ENCODE assay signal across 2 cellular contexts in the genomic region with DNA sequence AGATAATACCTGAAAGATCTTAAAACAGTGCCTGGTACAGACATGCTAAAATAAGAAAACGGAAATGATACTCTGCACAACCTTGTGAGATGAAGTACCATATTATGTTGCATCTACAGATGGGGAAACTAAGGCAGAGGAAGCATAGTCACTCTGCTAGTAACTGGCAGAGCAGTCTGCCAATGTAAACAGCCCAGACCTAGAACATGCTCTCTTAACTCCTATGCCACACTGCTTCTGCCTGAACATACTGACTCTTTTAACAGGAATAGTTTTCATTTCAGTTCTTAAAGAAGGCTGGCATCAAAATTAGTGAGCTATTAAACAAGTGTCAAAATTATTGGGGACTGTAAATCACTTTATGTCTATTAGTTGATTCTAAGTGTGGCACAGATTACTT.
TF ChIP-seq lines count a peak whose summit lies in the region.

No MANE protein-coding gene starts in this region.

TF ChIP-seq in liver, 16 proteins besides CTCF, POLR2A, EP300 and RAD21:
- TF ChIP-seq HNF4G (IDR thresholded peaks at IDR 0.05) (no peak), FOXA1 (IDR thresholded peaks at IDR 0.05) (peak; percentile 12), SP1 (IDR thresholded peaks at IDR 0.05) (no peak), GABPA (IDR thresholded peaks at IDR 0.05 in 1 of 2, conservative IDR thresholded peaks at IDR 0.05 in 1 of 2) (no peak), YY1 (IDR thresholded peaks at IDR 0.05) (no peak), FOXA2 (IDR thresholded peaks at IDR 0.05) (peak; percentile 33)
- TF ChIP-seq, protein P1, sequence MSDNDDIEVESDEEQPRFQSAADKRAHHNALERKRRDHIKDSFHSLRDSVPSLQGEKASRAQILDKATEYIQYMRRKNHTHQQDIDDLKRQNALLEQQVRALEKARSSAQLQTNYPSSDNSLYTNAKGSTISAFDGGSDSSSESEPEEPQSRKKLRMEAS (IDR thresholded peaks at IDR 0.05) = no peak
- TF ChIP-seq, protein P2, sequence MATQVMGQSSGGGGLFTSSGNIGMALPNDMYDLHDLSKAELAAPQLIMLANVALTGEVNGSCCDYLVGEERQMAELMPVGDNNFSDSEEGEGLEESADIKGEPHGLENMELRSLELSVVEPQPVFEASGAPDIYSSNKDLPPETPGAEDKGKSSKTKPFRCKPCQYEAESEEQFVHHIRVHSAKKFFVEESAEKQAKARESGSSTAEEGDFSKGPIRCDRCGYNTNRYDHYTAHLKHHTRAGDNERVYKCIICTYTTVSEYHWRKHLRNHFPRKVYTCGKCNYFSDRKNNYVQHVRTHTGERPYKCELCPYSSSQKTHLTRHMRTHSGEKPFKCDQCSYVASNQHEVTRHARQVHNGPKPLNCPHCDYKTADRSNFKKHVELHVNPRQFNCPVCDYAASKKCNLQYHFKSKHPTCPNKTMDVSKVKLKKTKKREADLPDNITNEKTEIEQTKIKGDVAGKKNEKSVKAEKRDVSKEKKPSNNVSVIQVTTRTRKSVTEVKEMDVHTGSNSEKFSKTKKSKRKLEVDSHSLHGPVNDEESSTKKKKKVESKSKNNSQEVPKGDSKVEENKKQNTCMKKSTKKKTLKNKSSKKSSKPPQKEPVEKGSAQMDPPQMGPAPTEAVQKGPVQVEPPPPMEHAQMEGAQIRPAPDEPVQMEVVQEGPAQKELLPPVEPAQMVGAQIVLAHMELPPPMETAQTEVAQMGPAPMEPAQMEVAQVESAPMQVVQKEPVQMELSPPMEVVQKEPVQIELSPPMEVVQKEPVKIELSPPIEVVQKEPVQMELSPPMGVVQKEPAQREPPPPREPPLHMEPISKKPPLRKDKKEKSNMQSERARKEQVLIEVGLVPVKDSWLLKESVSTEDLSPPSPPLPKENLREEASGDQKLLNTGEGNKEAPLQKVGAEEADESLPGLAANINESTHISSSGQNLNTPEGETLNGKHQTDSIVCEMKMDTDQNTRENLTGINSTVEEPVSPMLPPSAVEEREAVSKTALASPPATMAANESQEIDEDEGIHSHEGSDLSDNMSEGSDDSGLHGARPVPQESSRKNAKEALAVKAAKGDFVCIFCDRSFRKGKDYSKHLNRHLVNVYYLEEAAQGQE (IDR thresholded peaks at IDR 0.05) = no peak

TF ChIP-seq in HepG2, 621 proteins besides CTCF, POLR2A, EP300 and RAD21:
- TF ChIP-seq RNF2 (conservative IDR thresholded peaks at IDR 0.05; ENCODE audit: low read depth) (no peak), ISL2 (CRISPR knock-in tag; IDR thresholded peaks at IDR 0.05) (no peak), ZNF282 (IDR thresholded peaks at IDR 0.05; ENCODE audit: partially characterized antibody) (no peak), ZNF33B (CRISPR knock-in tag; IDR thresholded peaks at IDR 0.05) (no peak), KDM4B (CRISPR knock-in tag; IDR thresholded peaks at IDR 0.05) (no peak), TBL1XR1 (IDR thresholded peaks at IDR 0.05; ENCODE audit: borderline replicate concordance, low read length, partially characterized antibody) (no peak)
- TF ChIP-seq, protein P3, sequence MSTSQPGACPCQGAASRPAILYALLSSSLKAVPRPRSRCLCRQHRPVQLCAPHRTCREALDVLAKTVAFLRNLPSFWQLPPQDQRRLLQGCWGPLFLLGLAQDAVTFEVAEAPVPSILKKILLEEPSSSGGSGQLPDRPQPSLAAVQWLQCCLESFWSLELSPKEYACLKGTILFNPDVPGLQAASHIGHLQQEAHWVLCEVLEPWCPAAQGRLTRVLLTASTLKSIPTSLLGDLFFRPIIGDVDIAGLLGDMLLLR (CRISPR knock-in tag; IDR thresholded peaks at IDR 0.05) = no peak
- TF ChIP-seq, protein P4, sequence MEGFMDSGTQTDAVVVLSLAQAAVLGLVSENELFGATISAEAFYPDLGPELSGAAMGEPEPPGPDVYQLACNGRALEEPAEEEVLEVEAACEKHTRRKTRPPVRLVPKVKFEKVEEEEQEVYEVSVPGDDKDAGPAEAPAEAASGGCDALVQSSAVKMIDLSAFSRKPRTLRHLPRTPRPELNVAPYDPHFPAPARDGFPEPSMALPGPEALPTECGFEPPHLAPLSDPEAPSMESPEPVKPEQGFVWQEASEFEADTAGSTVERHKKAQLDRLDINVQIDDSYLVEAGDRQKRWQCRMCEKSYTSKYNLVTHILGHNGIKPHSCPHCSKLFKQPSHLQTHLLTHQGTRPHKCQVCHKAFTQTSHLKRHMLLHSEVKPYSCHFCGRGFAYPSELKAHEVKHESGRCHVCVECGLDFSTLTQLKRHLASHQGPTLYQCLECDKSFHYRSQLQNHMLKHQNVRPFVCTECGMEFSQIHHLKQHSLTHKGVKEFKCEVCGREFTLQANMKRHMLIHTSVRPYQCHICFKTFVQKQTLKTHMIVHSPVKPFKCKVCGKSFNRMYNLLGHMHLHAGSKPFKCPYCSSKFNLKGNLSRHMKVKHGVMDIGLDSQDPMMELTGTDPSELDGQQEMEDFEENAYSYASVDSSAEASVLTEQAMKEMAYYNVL (CRISPR knock-in tag; IDR thresholded peaks at IDR 0.05; ENCODE audit: borderline replicate concordance) = no peak
- TF ChIP-seq, protein P5, sequence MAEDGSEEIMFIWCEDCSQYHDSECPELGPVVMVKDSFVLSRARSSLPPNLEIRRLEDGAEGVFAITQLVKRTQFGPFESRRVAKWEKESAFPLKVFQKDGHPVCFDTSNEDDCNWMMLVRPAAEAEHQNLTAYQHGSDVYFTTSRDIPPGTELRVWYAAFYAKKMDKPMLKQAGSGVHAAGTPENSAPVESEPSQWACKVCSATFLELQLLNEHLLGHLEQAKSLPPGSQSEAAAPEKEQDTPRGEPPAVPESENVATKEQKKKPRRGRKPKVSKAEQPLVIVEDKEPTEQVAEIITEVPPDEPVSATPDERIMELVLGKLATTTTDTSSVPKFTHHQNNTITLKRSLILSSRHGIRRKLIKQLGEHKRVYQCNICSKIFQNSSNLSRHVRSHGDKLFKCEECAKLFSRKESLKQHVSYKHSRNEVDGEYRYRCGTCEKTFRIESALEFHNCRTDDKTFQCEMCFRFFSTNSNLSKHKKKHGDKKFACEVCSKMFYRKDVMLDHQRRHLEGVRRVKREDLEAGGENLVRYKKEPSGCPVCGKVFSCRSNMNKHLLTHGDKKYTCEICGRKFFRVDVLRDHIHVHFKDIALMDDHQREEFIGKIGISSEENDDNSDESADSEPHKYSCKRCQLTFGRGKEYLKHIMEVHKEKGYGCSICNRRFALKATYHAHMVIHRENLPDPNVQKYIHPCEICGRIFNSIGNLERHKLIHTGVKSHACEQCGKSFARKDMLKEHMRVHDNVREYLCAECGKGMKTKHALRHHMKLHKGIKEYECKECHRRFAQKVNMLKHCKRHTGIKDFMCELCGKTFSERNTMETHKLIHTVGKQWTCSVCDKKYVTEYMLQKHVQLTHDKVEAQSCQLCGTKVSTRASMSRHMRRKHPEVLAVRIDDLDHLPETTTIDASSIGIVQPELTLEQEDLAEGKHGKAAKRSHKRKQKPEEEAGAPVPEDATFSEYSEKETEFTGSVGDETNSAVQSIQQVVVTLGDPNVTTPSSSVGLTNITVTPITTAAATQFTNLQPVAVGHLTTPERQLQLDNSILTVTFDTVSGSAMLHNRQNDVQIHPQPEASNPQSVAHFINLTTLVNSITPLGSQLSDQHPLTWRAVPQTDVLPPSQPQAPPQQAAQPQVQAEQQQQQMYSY (CRISPR knock-in tag; IDR thresholded peaks at IDR 0.05) = no peak
